1 cellular context compared by ENCODE assay signal in genomic region chr3:188154758-188155574, GRCh38.
TF ChIP-seq lines count a peak whose summit lies in the region.

No MANE protein-coding gene starts in this region.

TF ChIP-seq in GM12878, 131 proteins besides CTCF, POLR2A, EP300 and RAD21 (continued from another document):
- TF ChIP-seq ZNF687 (IDR thresholded peaks at IDR 0.05) (no peak), SMAD5 (IDR thresholded peaks at IDR 0.05; ENCODE audit: low read depth) (no peak), CREB1 (IDR thresholded peaks at IDR 0.05; ENCODE audit: low read depth) (no peak), SMC3 (IDR thresholded peaks at IDR 0.05; ENCODE audit: borderline replicate concordance, low read length) (no peak), CEBPB (IDR thresholded peaks at IDR 0.05; ENCODE audit: borderline replicate concordance in 1 of 2, low read depth in 2 of 2, low read length in 2 of 2) (no peak)
